In the genomic region with DNA sequence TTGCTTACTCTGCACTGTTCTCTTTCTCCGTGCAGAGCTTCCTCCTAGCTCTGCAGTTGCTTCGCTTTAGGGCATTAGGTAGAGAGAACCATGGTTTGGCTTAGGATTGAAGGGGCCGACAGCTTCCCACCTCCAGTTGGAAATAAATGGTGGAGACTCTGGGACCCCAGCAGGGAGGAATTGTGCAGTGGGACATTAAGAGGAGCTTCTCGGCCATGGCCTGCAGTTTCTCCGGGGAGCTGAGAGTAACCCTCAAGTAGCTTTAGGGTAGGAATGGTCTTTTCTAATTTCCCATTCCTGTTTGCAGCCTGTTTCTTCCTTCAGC, we compare ENCODE assay signal across 1 cellular context.
TF ChIP-seq lines count a peak whose summit lies in the region.

No MANE protein-coding gene starts in this region.

TF ChIP-seq in GM12878, 131 proteins besides CTCF, POLR2A, EP300 and RAD21:
- TF ChIP-seq FOS (IDR thresholded peaks at IDR 0.05; ENCODE audit: borderline replicate concordance, extremely low read depth, insufficient read length) (no peak), NR2C2 (IDR thresholded peaks at IDR 0.05; ENCODE audit: borderline replicate concordance, control insufficient read depth, insufficient read length, low read depth) (no peak), BRCA1 (IDR thresholded peaks at IDR 0.05; ENCODE audit: low read depth, low read length) (no peak), ZBTB33 (IDR thresholded peaks at IDR 0.05) (no peak), SP1 (IDR thresholded peaks at IDR 0.05; ENCODE audit: low read depth, low read length) (no peak), SMAD5 (IDR thresholded peaks at IDR 0.05; ENCODE audit: low read depth) (no peak), NR2F1 (conservative IDR thresholded peaks at IDR 0.05) (no peak), ZZZ3 (IDR thresholded peaks at IDR 0.05; ENCODE audit: control insufficient read depth, insufficient read length, low read depth) (no peak), BMI1 (IDR thresholded peaks at IDR 0.05; ENCODE audit: borderline replicate concordance) (no peak), MEF2B (IDR thresholded peaks at IDR 0.05; ENCODE audit: partially characterized antibody, poor library complexity, severe bottlenecking) (no peak), SIX5 (IDR thresholded peaks at IDR 0.05; ENCODE audit: low read depth, low read length, severe bottlenecking) (no peak), MYB (IDR thresholded peaks at IDR 0.05; ENCODE audit: borderline replicate concordance, low read depth, low read length) (no peak)
- TF ChIP-seq, protein P1, sequence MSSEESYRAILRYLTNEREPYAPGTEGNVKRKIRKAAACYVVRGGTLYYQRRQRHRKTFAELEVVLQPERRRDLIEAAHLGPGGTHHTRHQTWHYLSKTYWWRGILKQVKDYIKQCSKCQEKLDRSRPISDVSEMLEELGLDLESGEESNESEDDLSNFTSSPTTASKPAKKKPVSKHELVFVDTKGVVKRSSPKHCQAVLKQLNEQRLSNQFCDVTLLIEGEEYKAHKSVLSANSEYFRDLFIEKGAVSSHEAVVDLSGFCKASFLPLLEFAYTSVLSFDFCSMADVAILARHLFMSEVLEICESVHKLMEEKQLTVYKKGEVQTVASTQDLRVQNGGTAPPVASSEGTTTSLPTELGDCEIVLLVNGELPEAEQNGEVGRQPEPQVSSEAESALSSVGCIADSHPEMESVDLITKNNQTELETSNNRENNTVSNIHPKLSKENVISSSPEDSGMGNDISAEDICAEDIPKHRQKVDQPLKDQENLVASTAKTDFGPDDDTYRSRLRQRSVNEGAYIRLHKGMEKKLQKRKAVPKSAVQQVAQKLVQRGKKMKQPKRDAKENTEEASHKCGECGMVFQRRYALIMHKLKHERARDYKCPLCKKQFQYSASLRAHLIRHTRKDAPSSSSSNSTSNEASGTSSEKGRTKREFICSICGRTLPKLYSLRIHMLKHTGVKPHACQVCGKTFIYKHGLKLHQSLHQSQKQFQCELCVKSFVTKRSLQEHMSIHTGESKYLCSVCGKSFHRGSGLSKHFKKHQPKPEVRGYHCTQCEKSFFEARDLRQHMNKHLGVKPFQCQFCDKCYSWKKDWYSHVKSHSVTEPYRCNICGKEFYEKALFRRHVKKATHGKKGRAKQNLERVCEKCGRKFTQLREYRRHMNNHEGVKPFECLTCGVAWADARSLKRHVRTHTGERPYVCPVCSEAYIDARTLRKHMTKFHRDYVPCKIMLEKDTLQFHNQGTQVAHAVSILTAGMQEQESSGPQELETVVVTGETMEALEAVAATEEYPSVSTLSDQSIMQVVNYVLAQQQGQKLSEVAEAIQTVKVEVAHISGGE (CRISPR knock-in tag; IDR thresholded peaks at IDR 0.05) = no peak
